ENCODE assay signal across 31 cellular contexts in the genomic region with DNA sequence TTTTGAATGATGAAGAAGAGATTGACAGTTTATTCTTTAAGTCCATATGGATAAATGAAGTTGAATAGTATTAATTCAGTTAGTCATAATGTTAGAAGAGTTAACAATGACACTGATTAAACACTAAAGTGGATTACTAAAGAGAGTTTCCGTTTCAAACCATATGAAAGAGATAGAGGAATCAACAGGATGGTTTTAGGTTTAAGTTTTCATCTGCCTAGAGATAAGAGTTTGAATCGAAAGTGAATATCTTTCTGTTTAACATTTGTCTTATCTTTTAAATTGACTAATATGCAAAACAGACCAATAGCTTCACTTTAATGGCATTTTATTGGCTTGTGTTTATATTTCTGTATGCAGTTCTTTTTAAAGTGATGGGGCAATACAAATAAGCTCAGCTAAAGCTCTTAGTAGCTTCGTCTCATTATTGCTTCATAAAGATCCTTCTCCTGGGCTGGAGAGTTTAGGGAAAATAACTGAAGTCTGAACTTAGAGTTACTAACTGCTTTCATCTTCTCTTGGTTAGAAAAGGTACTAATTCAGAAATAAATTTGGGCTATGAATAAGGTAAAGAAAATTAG.
"Had no signal": no experiment of that assay in that cellular context is flagged by ENCODE, and none has a peak within 500 bp of the region (broad histone marks: within the 10 kb centered on the region; RNA-seq: fewer than 3 reads in every experiment).

No MANE protein-coding gene starts in this region.

- H3K36me3 ChIP-seq: brain microvascular endothelial cell, left lung, neutrophil had no signal

- FAIRE-seq: astrocyte, small intestine, TTC549 had no signal

- H3K27ac ChIP-seq: brain microvascular endothelial cell, foreskin keratinocyte, heart left ventricle, left lung, neutrophil, sigmoid colon, VCaP had no signal

- H3K9me3 ChIP-seq: heart left ventricle, left lung, neutrophil, sigmoid colon had no signal

- DNase-seq: activated CD4-positive, alpha-beta T cell treated with anti-CD3 and anti-CD28 coated beads for 48 hours; activated CD4-positive, alpha-beta T cell treated with anti-CD3 and anti-CD28 coated beads, Interleukin-2, amount 50 U/mL, for 48 hours; activated CD8-positive, alpha-beta memory T cell treated with anti-CD3 and anti-CD28 coated beads for 24 hours; activated effector memory CD4-positive, alpha-beta T cell treated with anti-CD3 and anti-CD28 coated beads, Interleukin-2, amount 50 U/mL, for 16 hours; activated naive CD4-positive, alpha-beta T cell treated with anti-CD3 and anti-CD28 coated beads for 36 hours; activated naive CD8-positive, alpha-beta T cell treated with anti-CD3 and anti-CD28 coated beads for 36 hours; activated T-cell treated with anti-CD3 and anti-CD28 coated beads, Interleukin-2, amount 50 U/mL, for 1 hour; amniotic stem cell; brain microvascular endothelial cell; cortex of kidney; effector memory CD8-positive, alpha-beta T cell; erythroblast; foreskin keratinocyte; heart left ventricle; kidney glomerular epithelial cell; left lung; sigmoid colon; small intestine; stimulated activated CD4-positive, alpha-beta T cell treated with anti-CD3 and anti-CD28 coated beads, Interleukin-1b, Interleukin-23, amount 100 ng/mL, for 48 hours; stimulated activated CD4-positive, alpha-beta T cell treated with anti-CD3 and anti-CD28 coated beads, Interleukin-4, amount 100 ng/mL, for 4 hours; stimulated activated CD8-positive, alpha-beta memory T cell treated with anti-CD3 and anti-CD28 coated beads, Interleukin-4, amount 100 ng/mL, for 48 hours; stimulated activated naive CD8-positive, alpha-beta T cell treated with anti-CD3 and anti-CD28 coated beads, Interleukin-15, amount 100 ng/mL, for 72 hours; substantia nigra; T-helper 9 cell had no signal

- ATAC-seq: activated CD4-positive, CD25-positive, alpha-beta regulatory T cell treated with anti-CD3 and anti-CD28 coated beads, Interleukin-2, amount 50 U/mL, for 24 hours; effector memory CD8-positive, alpha-beta T cell; foreskin keratinocyte; heart left ventricle; left lung; stimulated activated memory B cell treated with anti-CD40 and anti-IgM and Interleukin-4, amounts not matched to agents 10 μg/mL and 1 μg/mL and 100 μg/mL, for 72 hours; stimulated activated naive CD8-positive, alpha-beta T cell treated with anti-CD3 and anti-CD28 coated beads, Interleukin-15, amount 100 ng/mL, for 72 hours had no signal

- H3K4me1 ChIP-seq: foreskin keratinocyte, heart left ventricle, left lung, sigmoid colon had no signal

- H3K27me3 ChIP-seq: brain microvascular endothelial cell, foreskin keratinocyte, heart left ventricle, left lung, neutrophil, sigmoid colon had no signal

- H3K4me3 ChIP-seq: heart left ventricle, left lung, lung, sigmoid colon had no signal
